Comparison of ENCODE assay signal across 11 cellular contexts in the genomic region with DNA sequence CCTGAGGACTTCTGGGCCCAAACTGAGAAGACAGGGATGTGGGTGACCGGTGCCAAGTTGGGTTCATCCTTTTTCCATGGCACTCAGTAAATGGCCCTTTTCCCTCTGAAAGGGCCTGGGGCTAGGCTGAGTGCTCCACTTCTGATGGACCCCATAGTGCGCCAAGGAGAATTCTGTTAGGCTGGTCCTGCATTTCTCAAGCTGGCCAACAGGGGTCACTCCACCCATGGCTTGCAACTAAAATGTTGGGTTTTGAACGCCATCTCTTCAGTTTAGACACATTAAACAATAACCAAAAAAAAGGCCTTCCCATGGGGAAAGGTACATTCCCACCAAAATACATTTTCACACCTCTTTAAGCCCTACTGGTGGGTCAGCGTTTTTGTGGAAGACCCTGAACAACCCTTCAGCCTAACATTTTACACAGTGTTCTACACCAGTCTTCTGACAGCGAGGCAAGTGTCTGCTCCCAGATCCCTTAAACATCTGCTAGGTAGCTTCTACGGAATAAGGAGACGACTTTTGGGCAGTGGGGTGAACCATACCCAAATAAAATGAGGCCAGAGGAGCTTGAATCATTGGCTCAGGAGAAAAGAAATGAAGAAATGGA. TPM values are rescaled to one million over a fixed set of nuclear protein-coding genes. Genes with fewer than 3 reads are reported as not detected.
DNase-seq lines count a peak whose midpoint lies in the region; ATAC-seq, FAIRE-seq and TF ChIP-seq lines count a peak whose summit lies in the region.
"Had no signal": no experiment of that assay in that cellular context is flagged by ENCODE, and none has a peak within 500 bp of the region (broad histone marks: within the 10 kb centered on the region; RNA-seq: fewer than 3 reads in every experiment).

No MANE protein-coding gene starts in this region.

- WGBS in H1 (ENCODE audit: extremely low coverage in 1 of 2, insufficient coverage in 1 of 2, insufficient read length in 1 of 2, insufficient replicate concordance in 2 of 2, low coverage in 1 of 2, low lambda C conversion rate in 2 of 2, missing lambda C conversion rate in 1 of 2), 2 experiments: 64% methylated on average over 7 of the region's 7 CpGs; no CpG with 5 or more reads in 1 of the 2 experiments

- no peaks in the 10 kb centered on the region for H4K20me1 ChIP-seq in MM.1S (ENCODE audit: insufficient read depth, low read length)
- no peaks in the 10 kb centered on the region for H4K20me1 ChIP-seq in H1 (replicated peaks in 1 of 2; ENCODE audit: control insufficient read depth in 1 of 2, insufficient read depth in 2 of 2, low read length in 2 of 2)

- H4K91ac ChIP-seq in H1 (replicated peaks; ENCODE audit: insufficient read length, low read length): no peak overlapping the region

- H3K36me3 ChIP-seq in MM.1S (replicated peaks; ENCODE audit: insufficient read depth, low read length) (no peaks in the 10 kb centered on the region), H1 (ENCODE audit: control insufficient read depth in 2 of 4, insufficient read depth in 4 of 4, low read length in 3 of 4) (no peaks in the 10 kb centered on the region), gastrocnemius medialis (no peaks in the 10 kb centered on the region)

- H3K27ac ChIP-seq in MM.1S (ENCODE audit: low read length): no peak overlapping the region
- H3K27ac ChIP-seq in H1 (ENCODE audit: low read depth, low read length): no peak overlapping the region
- H3K27ac ChIP-seq in gastrocnemius medialis: peak overlapping the region; percentile 92 to 97 (median 93)

- H3K4me2 ChIP-seq in MM.1S (ENCODE audit: low read depth, low read length): no peak overlapping the region
- no peak overlapping the region for H3K4me2 ChIP-seq in H1 (ENCODE audit: insufficient read depth in 1 of 2, low read depth in 2 of 2, low read length in 2 of 2)

- H3K23ac ChIP-seq in H1 (ENCODE audit: insufficient read length): no peak overlapping the region

- no peaks in the 10 kb centered on the region for H3F3A ChIP-seq in MM.1S (ENCODE audit: insufficient read depth, low read length)

- no peak overlapping the region for H4K8ac ChIP-seq in H1 (ENCODE audit: extremely low read depth, insufficient read depth, low read length)

- H2BK5ac ChIP-seq in H1 (ENCODE audit: low read depth, low read length): no peak overlapping the region

- H3K4me3 ChIP-seq in MM.1S (ENCODE audit: low read length) (no peak overlapping the region), H1 (ENCODE audit: extremely low read depth in 1 of 4, insufficient read depth in 2 of 4, low read depth in 3 of 4, low read length in 4 of 4) (no peak overlapping the region), gastrocnemius medialis (no peak overlapping the region)

- H3K9ac ChIP-seq in MM.1S (ENCODE audit: low read length): no peak overlapping the region
- no peak overlapping the region for H3K9ac ChIP-seq in H1 (replicated peaks in 1 of 4; ENCODE audit: extremely low read depth in 1 of 4, low read depth in 3 of 4, low read length in 3 of 4)

- H3K14ac ChIP-seq in H1 (ENCODE audit: insufficient read length): no peak overlapping the region

- no peak overlapping the region for H2BK20ac ChIP-seq in H1 (ENCODE audit: low read length)

- H2AFZ ChIP-seq in MM.1S (ENCODE audit: low read length): no peak overlapping the region
- H2AFZ ChIP-seq in H1 (ENCODE audit: low read length): no peak overlapping the region

- no peak overlapping the region for H3K18ac ChIP-seq in H1 (ENCODE audit: extremely low read depth, low read length)

- H3K4me1 ChIP-seq in MM.1S (ENCODE audit: low read length) (no peaks in the 10 kb centered on the region), H1 (replicated peaks in 1 of 4; ENCODE audit: control insufficient read depth in 3 of 4, insufficient read depth in 4 of 4, low read length in 3 of 4) (peaks cover 5 to 28% (median 18%) of the 10 kb centered on the region in 4 experiments), gastrocnemius medialis (peaks cover 42 to 57% of the 10 kb centered on the region in 2 donors)

- POLR2A ChIA-PET in H1 (lab: Charles Lee; ENCODE audit: partially characterized antibody): interaction anchor here (1.0 to 1.6 kb wide), 4 partner anchors 15 to 30 kb away, joined by 3 to 6 read pairs (median 4); no protein-coding TSS in a partner anchor

- H3K4ac ChIP-seq in H1 (replicated peaks; ENCODE audit: insufficient read length, low read depth, low read length): no peak overlapping the region

- no peak overlapping the region for H4K5ac ChIP-seq in H1 (ENCODE audit: insufficient read length, low read depth, low read length)

- FAIRE-seq in H1 (lab: Jason Lieb, UNC) (peak; percentile 81), urothelium cell line (lab: Jason Lieb, UNC) (no peak)
- FAIRE-seq: TTC549 had no signal

- H2BK120ac ChIP-seq in H1 (replicated peaks; ENCODE audit: low read depth, low read length): no peak overlapping the region

- intact Hi-C loops in gastrocnemius medialis (cut with DNase I; ENCODE audit: low total_unique reads): no loop called here

- no peaks in the 10 kb centered on the region for H3K9me3 ChIP-seq in MM.1S (replicated peaks; ENCODE audit: insufficient read depth, low read length)
- 0 out of 4 replicates have a peak, but pooled peaks cover 0 to 3% of the 10 kb centered on the region in 2 experiments for H3K9me3 ChIP-seq in H1 (ENCODE audit: insufficient read depth in 2 of 2, low read depth in 1 of 2, low read length in 1 of 2)
- H3K9me3 ChIP-seq in gastrocnemius medialis: no peaks in the 10 kb centered on the region

- H3K9me2 ChIP-seq in MM.1S (replicated peaks; ENCODE audit: insufficient read depth, low read length): no peaks in the 10 kb centered on the region

- peak; percentile 76 for TF ChIP-seq CTCF in MM.1S (IDR thresholded peaks at IDR 0.05; ENCODE audit: low read length)
- TF ChIP-seq CTCF in H1 (IDR thresholded peaks at IDR 0.05; ENCODE audit: control extremely low read depth in 1 of 3, insufficient read depth in 1 of 3, low read depth in 1 of 3, low read length in 3 of 3): peak in 2 of 3 experiments; percentile 70 to 89; a peak in 3 of 4 replicates
- TF ChIP-seq CTCF in gastrocnemius medialis (IDR thresholded peaks at IDR 0.05 in 4 of 5, conservative IDR thresholded peaks at IDR 0.05 in 1 of 5): peak; percentile 39 to 71 (median 49)

- H3K23me2 ChIP-seq in H1 (ENCODE audit: low read depth, low read length): no peaks in the 10 kb centered on the region

- peak; percentile 73 to 79 for TF ChIP-seq RAD21 in H1 (IDR thresholded peaks at IDR 0.05 in 1 of 2, conservative IDR thresholded peaks at IDR 0.05 in 1 of 2; ENCODE audit: low read depth in 2 of 2, low read length in 2 of 2)

- in situ Hi-C loops in gastrocnemius medialis (cut with MboI; ENCODE audit: low sequenced_read_pairs in 4 of 4): no loop called here

- TF ChIP-seq EP300 in H1 (IDR thresholded peaks at IDR 0.05; ENCODE audit: borderline replicate concordance in 1 of 2, low read depth in 2 of 2, low read length in 2 of 2): no peak

- H3K27me3 ChIP-seq in MM.1S (replicated peaks; ENCODE audit: insufficient read depth, low read length) (peaks cover 77% of the 10 kb centered on the region), H1 (replicated peaks in 1 of 4; ENCODE audit: control insufficient read depth in 3 of 4, extremely low read depth in 1 of 4, insufficient read depth in 3 of 4, low read length in 3 of 4) (peaks cover 0 to 3% (median 1%) of the 10 kb centered on the region in 4 experiments; a peak in 3 of 7 replicates), gastrocnemius medialis (no peaks in the 10 kb centered on the region)

- no peak for ATAC-seq in gastrocnemius medialis
- ATAC-seq: stimulated activated effector memory CD8-positive, alpha-beta T cell treated with anti-CD3 and anti-CD28 coated beads, Interleukin-12 subunit alpha, Interleukin-12 subunit beta, amount 100 ng/mL, for 72 hours had no signal

- H3K79me2 ChIP-seq in MM.1S (ENCODE audit: low read length) (no peaks in the 10 kb centered on the region), H1 (ENCODE audit: control insufficient read depth in 1 of 2, insufficient read depth in 2 of 2, low read length in 2 of 2) (no peaks in the 10 kb centered on the region)

- H2BK12ac ChIP-seq in H1 (ENCODE audit: low read depth, low read length): no peak overlapping the region

- H2BK15ac ChIP-seq in H1 (ENCODE audit: low read length): no peak overlapping the region

- no peaks in the 10 kb centered on the region for H3K79me1 ChIP-seq in H1 (ENCODE audit: low read depth, low read length)

- TF ChIP-seq POLR2A in H1 (IDR thresholded peaks at IDR 0.05; ENCODE audit: control extremely low read depth in 1 of 2, low read depth in 2 of 2, low read length in 2 of 2) (no peak), gastrocnemius medialis (IDR thresholded peaks at IDR 0.05) (no peak)

- DNase-seq in activated CD4-positive, alpha-beta T cell treated with anti-CD3 and anti-CD28 coated beads for 48 hours: peak; percentile 62
- no peak for DNase-seq in activated CD4-positive, alpha-beta T cell treated with anti-CD3 and anti-CD28 coated beads, Interleukin-2, amount 50 U/mL, for 4 hours
- DNase-seq in MM.1S (no peak), H1 (ENCODE audit: low read depth in 1 of 2, low spot score in 2 of 2) (peak in 1 of 2 experiments; percentile 87), gastrocnemius medialis (no peak), SHP77 treated with DMSO at 0.1 percent for 48 hours (lab: John Stamatoyannopoulos, UW) (no peak), NCI-H2171 treated with DMSO at 0.1 percent for 48 hours (lab: John Stamatoyannopoulos, UW) (no peak), urothelium cell line (ENCODE audit: low spot score) (no peak)
- DNase-seq: NCI-H1048 had no signal

- H2AK5ac ChIP-seq in H1 (ENCODE audit: low read depth, low read length): no peak overlapping the region

- CTCF ChIA-PET in H1 (lab: Charles Lee; ENCODE audit: partially characterized antibody): interaction anchor here (0.6 to 11.9 kb wide), 38 partner anchors 8 to 339 kb away, joined by 3 to 241 read pairs (median 6); a partner anchor contains a TSS

- H3K56ac ChIP-seq in H1 (replicated peaks; ENCODE audit: insufficient read length, low read depth, low read length): no peak overlapping the region

RNA-seq across cellular contexts. Expression of a gene that starts 27.3 kb away (rescaled TPM):
- 1.2 and 1.5 TPM in 2 replicates for total RNA-seq in H1 (2021; fragmentation: NEBNext Ultra II Directional; extraction: Animal tissue kit (Norgen Biotek cat#: 25700))
- 4.2 and 5.4 TPM in 2 replicates for polyA plus RNA-seq in H1 (2011; rRNA removed)
- polyA plus RNA-seq in H1 (2011; cell fraction: cytosol; rRNA removed): 1.8 TPM
- 2.7 TPM for polyA plus RNA-seq in H1 (2011; cell fraction: nucleus; rRNA removed)
- polyA plus RNA-seq in H1 (2012, experiment 1 of 2): 1.1 to 3.0 TPM (median 1.6 TPM) in 4 replicates
- 1.2 TPM for polyA plus RNA-seq in H1 (2012, experiment 2 of 2)
- polyA plus RNA-seq in H1 (2013, experiment 1 of 2): 1.5 TPM
- 1.6 TPM for polyA plus RNA-seq in H1 (2013, experiment 2 of 2)
- 0.90 and 1.2 TPM in 2 replicates for polyA minus RNA-seq in H1 (2011; rRNA and poly(A)+ RNA removed)
- polyA minus RNA-seq in H1 (2011; cell fraction: cytosol; rRNA and poly(A)+ RNA removed): 1.1 TPM
- 0.30 TPM for polyA minus RNA-seq in H1 (2011; cell fraction: nucleus; rRNA and poly(A)+ RNA removed)
- total RNA-seq in gastrocnemius medialis: 100 to 1,000 TPM in 3 of 4 donors, 10 to 100 TPM in 1; 19.7 to 146 (median 118) TPM

RNA-seq across cellular contexts. Expression of a gene that starts 39.5 kb away (rescaled TPM):
- 12.2 and 14.1 TPM in 2 replicates for total RNA-seq in H1 (2021; fragmentation: NEBNext Ultra II Directional; extraction: Animal tissue kit (Norgen Biotek cat#: 25700))
- 49.4 and 60.4 TPM in 2 replicates for polyA plus RNA-seq in H1 (2011; rRNA removed)
- polyA plus RNA-seq in H1 (2011; cell fraction: cytosol; rRNA removed): 29.2 TPM
- polyA plus RNA-seq in H1 (2011; cell fraction: nucleus; rRNA removed): 23.2 TPM
- 9.7 to 24.6 TPM (median 19.1 TPM) in 4 replicates for polyA plus RNA-seq in H1 (2012, experiment 1 of 2)
- 20.1 TPM for polyA plus RNA-seq in H1 (2012, experiment 2 of 2)
- 15.4 TPM for polyA plus RNA-seq in H1 (2013, experiment 1 of 2)
- 15.5 TPM for polyA plus RNA-seq in H1 (2013, experiment 2 of 2)
- 3.8 and 8.2 TPM in 2 replicates for polyA minus RNA-seq in H1 (2011; rRNA and poly(A)+ RNA removed)
- polyA minus RNA-seq in H1 (2011; cell fraction: cytosol; rRNA and poly(A)+ RNA removed): 6.1 TPM
- polyA minus RNA-seq in H1 (2011; cell fraction: nucleus; rRNA and poly(A)+ RNA removed): 7.1 TPM
- under 1 TPM in 1 of 4 donors, not detected in 3; 0.65 TPM for total RNA-seq in gastrocnemius medialis

RNA-seq across cellular contexts. Expression of a gene that starts 49.7 kb away (rescaled TPM):
- total RNA-seq in H1 (2021; fragmentation: NEBNext Ultra II Directional; extraction: Animal tissue kit (Norgen Biotek cat#: 25700)): 21.6 and 25.6 TPM in 2 replicates
- polyA plus RNA-seq in H1 (2011; rRNA removed): 75.0 and 82.3 TPM in 2 replicates
- polyA plus RNA-seq in H1 (2011; cell fraction: cytosol; rRNA removed): 52.2 TPM
- 44.1 TPM for polyA plus RNA-seq in H1 (2011; cell fraction: nucleus; rRNA removed)
- 34.0 to 45.6 TPM (median 39.2 TPM) in 4 replicates for polyA plus RNA-seq in H1 (2012, experiment 1 of 2)
- polyA plus RNA-seq in H1 (2012, experiment 2 of 2): 62.5 TPM
- polyA plus RNA-seq in H1 (2013, experiment 1 of 2): 34.6 TPM
- 35.3 TPM for polyA plus RNA-seq in H1 (2013, experiment 2 of 2)
- polyA minus RNA-seq in H1 (2011; rRNA and poly(A)+ RNA removed): 8.6 and 14.4 TPM in 2 replicates
- 16.2 TPM for polyA minus RNA-seq in H1 (2011; cell fraction: cytosol; rRNA and poly(A)+ RNA removed)
- polyA minus RNA-seq in H1 (2011; cell fraction: nucleus; rRNA and poly(A)+ RNA removed): 12.0 TPM
- 100 to 1,000 TPM in 2 of 4 donors, 10 to 100 TPM in 2; 53.7 to 138 (median 97.2) TPM for total RNA-seq in gastrocnemius medialis

RNA-seq across cellular contexts. Expression of a gene that starts 58.1 kb away (rescaled TPM):
- total RNA-seq in H1 (2021; fragmentation: NEBNext Ultra II Directional; extraction: Animal tissue kit (Norgen Biotek cat#: 25700)): 23.4 and 25.6 TPM in 2 replicates
- polyA plus RNA-seq in H1 (2011; rRNA removed): 37.8 and 39.2 TPM in 2 replicates
- polyA plus RNA-seq in H1 (2011; cell fraction: cytosol; rRNA removed): 36.2 TPM
- polyA plus RNA-seq in H1 (2011; cell fraction: nucleus; rRNA removed): 28.6 TPM
- polyA plus RNA-seq in H1 (2012, experiment 1 of 2): 31.7 to 38.2 TPM (median 34.4 TPM) in 4 replicates
- polyA plus RNA-seq in H1 (2012, experiment 2 of 2): 67.1 TPM
- polyA plus RNA-seq in H1 (2013, experiment 1 of 2): 21.3 TPM
- 22.3 TPM for polyA plus RNA-seq in H1 (2013, experiment 2 of 2)
- 25.2 and 26.6 TPM in 2 replicates for polyA minus RNA-seq in H1 (2011; rRNA and poly(A)+ RNA removed)
- polyA minus RNA-seq in H1 (2011; cell fraction: cytosol; rRNA and poly(A)+ RNA removed): 7.0 TPM
- polyA minus RNA-seq in H1 (2011; cell fraction: nucleus; rRNA and poly(A)+ RNA removed): 12.9 TPM
- total RNA-seq in gastrocnemius medialis: 100 to 1,000 TPM in 2 of 4 donors, 10 to 100 TPM in 2; 62.8 to 174 (median 105) TPM

Comparison
In these comparisons a context has a peak if more than half of its experiments do, and no peak if none do; other contexts are left out.
1. H3K27ac ChIP-seq: peak in gastrocnemius medialis (4 of 4); none in MM.1S (single experiment) and H1 (single experiment).
2. Peak in every context shown above with its lines, with median percentiles within 50 percentile points of each other: CTCF ChIP-seq.